1 cellular context compared by ENCODE assay signal in genomic region chr16:28210979-28211505, GRCh38.
TF ChIP-seq lines count a peak whose summit lies in the region.

No MANE protein-coding gene starts in this region.

TF ChIP-seq in HepG2, 621 proteins besides CTCF, POLR2A, EP300 and RAD21 (continued from another document and continues in another):
- TF ChIP-seq, protein P1, sequence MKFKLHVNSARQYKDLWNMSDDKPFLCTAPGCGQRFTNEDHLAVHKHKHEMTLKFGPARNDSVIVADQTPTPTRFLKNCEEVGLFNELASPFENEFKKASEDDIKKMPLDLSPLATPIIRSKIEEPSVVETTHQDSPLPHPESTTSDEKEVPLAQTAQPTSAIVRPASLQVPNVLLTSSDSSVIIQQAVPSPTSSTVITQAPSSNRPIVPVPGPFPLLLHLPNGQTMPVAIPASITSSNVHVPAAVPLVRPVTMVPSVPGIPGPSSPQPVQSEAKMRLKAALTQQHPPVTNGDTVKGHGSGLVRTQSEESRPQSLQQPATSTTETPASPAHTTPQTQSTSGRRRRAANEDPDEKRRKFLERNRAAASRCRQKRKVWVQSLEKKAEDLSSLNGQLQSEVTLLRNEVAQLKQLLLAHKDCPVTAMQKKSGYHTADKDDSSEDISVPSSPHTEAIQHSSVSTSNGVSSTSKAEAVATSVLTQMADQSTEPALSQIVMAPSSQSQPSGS (CRISPR knock-in tag; IDR thresholded peaks at IDR 0.05) = 0 out of 2 replicates have a peak, but pooled peaks have one; percentile 47
- peak; percentile 72 for TF ChIP-seq PHF8 (CRISPR knock-in tag; IDR thresholded peaks at IDR 0.05)
- TF ChIP-seq WIZ (CRISPR knock-in tag; IDR thresholded peaks at IDR 0.05) = 0 out of 2 replicates have a peak, but pooled peaks have one; percentile 58
- peak; percentile 31 for TF ChIP-seq ASH2L (IDR thresholded peaks at IDR 0.05; ENCODE audit: insufficient read length, low read depth, low read length)
- no peak for TF ChIP-seq DPF2 (CRISPR knock-in tag; IDR thresholded peaks at IDR 0.05; ENCODE audit: borderline replicate concordance, low read depth)
- TF ChIP-seq HIVEP1 (CRISPR knock-in tag; IDR thresholded peaks at IDR 0.05) = no peak
- peak; percentile 57; the same call in 1 of the 2 replicates for TF ChIP-seq YEATS4 (CRISPR knock-in tag; IDR thresholded peaks at IDR 0.05; ENCODE audit: borderline replicate concordance)
- 0 out of 2 replicates have a peak, but pooled peaks have one; percentile 13 for TF ChIP-seq ZNF337 (CRISPR knock-in tag; IDR thresholded peaks at IDR 0.05; ENCODE audit: borderline replicate concordance, low read depth)
- 0 out of 2 replicates have a peak, but pooled peaks have one; percentile 45 for TF ChIP-seq ZNF83 (CRISPR knock-in tag; IDR thresholded peaks at IDR 0.05; ENCODE audit: borderline replicate concordance)
- TF ChIP-seq TRIM24 (CRISPR knock-in tag; IDR thresholded peaks at IDR 0.05) = no peak
- TF ChIP-seq PHF21A (CRISPR knock-in tag; IDR thresholded peaks at IDR 0.05) = 0 out of 2 replicates have a peak, but pooled peaks have one; percentile 34
- peak; percentile 80 for TF ChIP-seq ZSCAN21 (CRISPR knock-in tag; IDR thresholded peaks at IDR 0.05; ENCODE audit: borderline replicate concordance)
- TF ChIP-seq IRF2 (CRISPR knock-in tag; IDR thresholded peaks at IDR 0.05) = peak; percentile 60; the same call in 1 of the 2 replicates
- TF ChIP-seq KMT2B (CRISPR knock-in tag; IDR thresholded peaks at IDR 0.05) = peak; percentile 67
- 0 out of 2 replicates have a peak, but pooled peaks have one; percentile 29 for TF ChIP-seq KDM3A (CRISPR knock-in tag; IDR thresholded peaks at IDR 0.05; ENCODE audit: low read depth)
- peak; percentile 77; the same call in 1 of the 2 replicates for TF ChIP-seq ZNF572 (CRISPR knock-in tag; IDR thresholded peaks at IDR 0.05)
- 0 out of 4 replicates have a peak, but pooled peaks of 1 of the 2 experiments have one; percentile 38 for TF ChIP-seq KLF16 (CRISPR knock-in tag; IDR thresholded peaks at IDR 0.05)
- TF ChIP-seq CCDC6 (CRISPR knock-in tag; IDR thresholded peaks at IDR 0.05) = peak; percentile 61; the same call in 1 of the 2 replicates
- TF ChIP-seq STAT5B (CRISPR knock-in tag; IDR thresholded peaks at IDR 0.05) = peak; percentile 93
- no peak for TF ChIP-seq ZXDC (CRISPR knock-in tag; IDR thresholded peaks at IDR 0.05)
- TF ChIP-seq GATA4 (IDR thresholded peaks at IDR 0.05; ENCODE audit: borderline replicate concordance, low read depth) = no peak
- TF ChIP-seq, protein P2, sequence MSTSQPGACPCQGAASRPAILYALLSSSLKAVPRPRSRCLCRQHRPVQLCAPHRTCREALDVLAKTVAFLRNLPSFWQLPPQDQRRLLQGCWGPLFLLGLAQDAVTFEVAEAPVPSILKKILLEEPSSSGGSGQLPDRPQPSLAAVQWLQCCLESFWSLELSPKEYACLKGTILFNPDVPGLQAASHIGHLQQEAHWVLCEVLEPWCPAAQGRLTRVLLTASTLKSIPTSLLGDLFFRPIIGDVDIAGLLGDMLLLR (CRISPR knock-in tag; IDR thresholded peaks at IDR 0.05) = peak; percentile 68; the same call in 1 of the 2 replicates
- TF ChIP-seq ZNF446 (CRISPR knock-in tag; IDR thresholded peaks at IDR 0.05) = 0 out of 2 replicates have a peak, but pooled peaks have one; percentile 41
- 0 out of 2 replicates have a peak, but pooled peaks have one; percentile 25 for TF ChIP-seq PITX1 (CRISPR knock-in tag; IDR thresholded peaks at IDR 0.05)
- peak; percentile 89; the same call in 1 of the 2 replicates for TF ChIP-seq AHR (CRISPR knock-in tag; IDR thresholded peaks at IDR 0.05)
- 0 out of 2 replicates have a peak, but pooled peaks have one; percentile 51 for TF ChIP-seq PHF20 (CRISPR knock-in tag; IDR thresholded peaks at IDR 0.05)
- no peak for TF ChIP-seq FLYWCH1 (CRISPR knock-in tag; IDR thresholded peaks at IDR 0.05)
- TF ChIP-seq, protein P3, sequence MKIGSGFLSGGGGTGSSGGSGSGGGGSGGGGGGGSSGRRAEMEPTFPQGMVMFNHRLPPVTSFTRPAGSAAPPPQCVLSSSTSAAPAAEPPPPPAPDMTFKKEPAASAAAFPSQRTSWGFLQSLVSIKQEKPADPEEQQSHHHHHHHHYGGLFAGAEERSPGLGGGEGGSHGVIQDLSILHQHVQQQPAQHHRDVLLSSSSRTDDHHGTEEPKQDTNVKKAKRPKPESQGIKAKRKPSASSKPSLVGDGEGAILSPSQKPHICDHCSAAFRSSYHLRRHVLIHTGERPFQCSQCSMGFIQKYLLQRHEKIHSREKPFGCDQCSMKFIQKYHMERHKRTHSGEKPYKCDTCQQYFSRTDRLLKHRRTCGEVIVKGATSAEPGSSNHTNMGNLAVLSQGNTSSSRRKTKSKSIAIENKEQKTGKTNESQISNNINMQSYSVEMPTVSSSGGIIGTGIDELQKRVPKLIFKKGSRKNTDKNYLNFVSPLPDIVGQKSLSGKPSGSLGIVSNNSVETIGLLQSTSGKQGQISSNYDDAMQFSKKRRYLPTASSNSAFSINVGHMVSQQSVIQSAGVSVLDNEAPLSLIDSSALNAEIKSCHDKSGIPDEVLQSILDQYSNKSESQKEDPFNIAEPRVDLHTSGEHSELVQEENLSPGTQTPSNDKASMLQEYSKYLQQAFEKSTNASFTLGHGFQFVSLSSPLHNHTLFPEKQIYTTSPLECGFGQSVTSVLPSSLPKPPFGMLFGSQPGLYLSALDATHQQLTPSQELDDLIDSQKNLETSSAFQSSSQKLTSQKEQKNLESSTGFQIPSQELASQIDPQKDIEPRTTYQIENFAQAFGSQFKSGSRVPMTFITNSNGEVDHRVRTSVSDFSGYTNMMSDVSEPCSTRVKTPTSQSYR (CRISPR knock-in tag; IDR thresholded peaks at IDR 0.05; ENCODE audit: borderline replicate concordance) = peak; percentile 95
- TF ChIP-seq ZNF580 (CRISPR knock-in tag; IDR thresholded peaks at IDR 0.05; ENCODE audit: borderline replicate concordance, low read depth) = peak; percentile 70; the same call in 1 of the 2 replicates
- TF ChIP-seq ZNF205 (CRISPR knock-in tag; IDR thresholded peaks at IDR 0.05) = peak; percentile 62; the same call in 1 of the 2 replicates
- TF ChIP-seq FOXC1 (CRISPR knock-in tag; IDR thresholded peaks at IDR 0.05; ENCODE audit: borderline replicate concordance) = 0 out of 2 replicates have a peak, but pooled peaks have one; percentile 52
- 0 out of 2 replicates have a peak, but pooled peaks have one; percentile 56 for TF ChIP-seq KDM4B (CRISPR knock-in tag; IDR thresholded peaks at IDR 0.05)
- TF ChIP-seq, protein P4, sequence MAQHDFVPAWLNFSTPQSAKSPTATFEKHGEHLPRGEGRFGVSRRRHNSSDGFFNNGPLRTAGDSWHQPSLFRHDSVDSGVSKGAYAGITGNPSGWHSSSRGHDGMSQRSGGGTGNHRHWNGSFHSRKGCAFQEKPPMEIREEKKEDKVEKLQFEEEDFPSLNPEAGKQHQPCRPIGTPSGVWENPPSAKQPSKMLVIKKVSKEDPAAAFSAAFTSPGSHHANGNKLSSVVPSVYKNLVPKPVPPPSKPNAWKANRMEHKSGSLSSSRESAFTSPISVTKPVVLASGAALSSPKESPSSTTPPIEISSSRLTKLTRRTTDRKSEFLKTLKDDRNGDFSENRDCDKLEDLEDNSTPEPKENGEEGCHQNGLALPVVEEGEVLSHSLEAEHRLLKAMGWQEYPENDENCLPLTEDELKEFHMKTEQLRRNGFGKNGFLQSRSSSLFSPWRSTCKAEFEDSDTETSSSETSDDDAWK (CRISPR knock-in tag; IDR thresholded peaks at IDR 0.05) = no peak
- no peak for TF ChIP-seq ZNF235 (CRISPR knock-in tag; IDR thresholded peaks at IDR 0.05; ENCODE audit: borderline replicate concordance)
- TF ChIP-seq CREM (IDR thresholded peaks at IDR 0.05) = no peak
- TF ChIP-seq CREM (CRISPR knock-in tag; IDR thresholded peaks at IDR 0.05) = no peak
- TF ChIP-seq ARNT (IDR thresholded peaks at IDR 0.05) = no peak
- TF ChIP-seq ARID2 (CRISPR knock-in tag; IDR thresholded peaks at IDR 0.05; ENCODE audit: borderline replicate concordance) = no peak
- TF ChIP-seq, protein P5, sequence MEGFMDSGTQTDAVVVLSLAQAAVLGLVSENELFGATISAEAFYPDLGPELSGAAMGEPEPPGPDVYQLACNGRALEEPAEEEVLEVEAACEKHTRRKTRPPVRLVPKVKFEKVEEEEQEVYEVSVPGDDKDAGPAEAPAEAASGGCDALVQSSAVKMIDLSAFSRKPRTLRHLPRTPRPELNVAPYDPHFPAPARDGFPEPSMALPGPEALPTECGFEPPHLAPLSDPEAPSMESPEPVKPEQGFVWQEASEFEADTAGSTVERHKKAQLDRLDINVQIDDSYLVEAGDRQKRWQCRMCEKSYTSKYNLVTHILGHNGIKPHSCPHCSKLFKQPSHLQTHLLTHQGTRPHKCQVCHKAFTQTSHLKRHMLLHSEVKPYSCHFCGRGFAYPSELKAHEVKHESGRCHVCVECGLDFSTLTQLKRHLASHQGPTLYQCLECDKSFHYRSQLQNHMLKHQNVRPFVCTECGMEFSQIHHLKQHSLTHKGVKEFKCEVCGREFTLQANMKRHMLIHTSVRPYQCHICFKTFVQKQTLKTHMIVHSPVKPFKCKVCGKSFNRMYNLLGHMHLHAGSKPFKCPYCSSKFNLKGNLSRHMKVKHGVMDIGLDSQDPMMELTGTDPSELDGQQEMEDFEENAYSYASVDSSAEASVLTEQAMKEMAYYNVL (CRISPR knock-in tag; IDR thresholded peaks at IDR 0.05; ENCODE audit: borderline replicate concordance) = no peak
- peak; percentile 41 for TF ChIP-seq ZNF350 (CRISPR knock-in tag; IDR thresholded peaks at IDR 0.05; ENCODE audit: borderline replicate concordance, low read depth)
- TF ChIP-seq BRCA1 (CRISPR knock-in tag; IDR thresholded peaks at IDR 0.05) = no peak
- no peak for TF ChIP-seq SOX6 (IDR thresholded peaks at IDR 0.05)
- no peak; the same call in 1 of the 2 replicates for TF ChIP-seq SOX6 (CRISPR knock-in tag; IDR thresholded peaks at IDR 0.05)
- TF ChIP-seq, protein P6, sequence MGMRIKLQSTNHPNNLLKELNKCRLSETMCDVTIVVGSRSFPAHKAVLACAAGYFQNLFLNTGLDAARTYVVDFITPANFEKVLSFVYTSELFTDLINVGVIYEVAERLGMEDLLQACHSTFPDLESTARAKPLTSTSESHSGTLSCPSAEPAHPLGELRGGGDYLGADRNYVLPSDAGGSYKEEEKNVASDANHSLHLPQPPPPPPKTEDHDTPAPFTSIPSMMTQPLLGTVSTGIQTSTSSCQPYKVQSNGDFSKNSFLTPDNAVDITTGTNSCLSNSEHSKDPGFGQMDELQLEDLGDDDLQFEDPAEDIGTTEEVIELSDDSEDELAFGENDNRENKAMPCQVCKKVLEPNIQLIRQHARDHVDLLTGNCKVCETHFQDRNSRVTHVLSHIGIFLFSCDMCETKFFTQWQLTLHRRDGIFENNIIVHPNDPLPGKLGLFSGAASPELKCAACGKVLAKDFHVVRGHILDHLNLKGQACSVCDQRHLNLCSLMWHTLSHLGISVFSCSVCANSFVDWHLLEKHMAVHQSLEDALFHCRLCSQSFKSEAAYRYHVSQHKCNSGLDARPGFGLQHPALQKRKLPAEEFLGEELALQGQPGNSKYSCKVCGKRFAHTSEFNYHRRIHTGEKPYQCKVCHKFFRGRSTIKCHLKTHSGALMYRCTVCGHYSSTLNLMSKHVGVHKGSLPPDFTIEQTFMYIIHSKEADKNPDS (CRISPR knock-in tag; IDR thresholded peaks at IDR 0.05) = 0 out of 2 replicates have a peak, but pooled peaks have one; percentile 41
- 0 out of 2 replicates have a peak, but pooled peaks have one; percentile 55 for TF ChIP-seq ARNTL (CRISPR knock-in tag; IDR thresholded peaks at IDR 0.05)
- 0 out of 2 replicates have a peak, but pooled peaks have one; percentile 54 for TF ChIP-seq ZZZ3 (CRISPR knock-in tag; IDR thresholded peaks at IDR 0.05; ENCODE audit: borderline replicate concordance)
- 0 out of 2 replicates have a peak, but pooled peaks have one; percentile 4 for TF ChIP-seq ZNF275 (CRISPR knock-in tag; IDR thresholded peaks at IDR 0.05; ENCODE audit: borderline replicate concordance)
